Comparison of ENCODE assay signal across 8 cellular contexts in genomic region chr6:113969888-113970807, GRCh38. TPM values are rescaled to one million over a fixed set of nuclear protein-coding genes. Genes with fewer than 3 reads are reported as not detected.
DNase-seq lines count a peak whose midpoint lies in the region; ATAC-seq and TF ChIP-seq lines count a peak whose summit lies in the region.

No MANE protein-coding gene starts in this region.

- peaks cover 55% of the 10 kb centered on the region for H3K4me1 Mint-ChIP-seq in activated naive CD4-positive, alpha-beta T cell treated with anti-CD3 and anti-CD28 coated beads, Interleukin-2, amount 50 U/mL, for 24 hours

- H3K27ac ChIP-seq in SJCRH30 (peak overlapping the region; percentile 97), osteoblast (ENCODE audit: low read depth, low read length) (peak overlapping the region; percentile 93), tibial artery (peak overlapping the region; percentile 90 to 96)

- H2AFZ ChIP-seq in osteoblast (ENCODE audit: low read length) = peak overlapping the region; percentile 100

- peak overlapping the region; percentile 98 for H3K4me3 Mint-ChIP-seq in activated naive CD4-positive, alpha-beta T cell treated with anti-CD3 and anti-CD28 coated beads, Interleukin-2, amount 50 U/mL, for 24 hours

- H3K79me2 ChIP-seq in osteoblast (ENCODE audit: insufficient read depth, low read length) = peaks cover 62% of the 10 kb centered on the region

- H3K36me3 Mint-ChIP-seq in activated naive CD4-positive, alpha-beta T cell treated with anti-CD3 and anti-CD28 coated beads, Interleukin-2, amount 50 U/mL, for 24 hours = no peaks in the 10 kb centered on the region

- no peaks in the 10 kb centered on the region for H3K9me3 Mint-ChIP-seq in activated naive CD4-positive, alpha-beta T cell treated with anti-CD3 and anti-CD28 coated beads, Interleukin-2, amount 50 U/mL, for 24 hours

- H3K9me3 ChIP-seq in SJCRH30 (replicated peaks) (no peaks in the 10 kb centered on the region), osteoblast (ENCODE audit: low read depth, low read length) (no peaks in the 10 kb centered on the region), tibial artery (no peaks in the 10 kb centered on the region)

- peak; percentile 52 for DNase-seq in COLO668 (lab: John Stamatoyannopoulos, UW; ENCODE audit: unreplicated experiment)
- DNase-seq in HK-2 (ENCODE audit: unreplicated experiment) = peak; percentile 53
- DNase-seq in SJCRH30 = peak; percentile 74
- DNase-seq in Right ventricle myocardium inferior (ENCODE audit: missing footprints) = peak; percentile 80
- peak; percentile 81 for DNase-seq in osteoblast (ENCODE audit: insufficient read length, low spot score, missing footprints)
- DNase-seq in tibial artery = peak; percentile 43 to 77

- peak; percentile 8 for ATAC-seq in GM19468 (IDR thresholded peaks at IDR 0.05; ENCODE audit: extremely low read depth, unreplicated experiment)
- ATAC-seq in Right ventricle myocardium inferior = peak; percentile 47

- H4K20me1 ChIP-seq in osteoblast (ENCODE audit: insufficient read depth, low read length) = peaks cover 46% of the 10 kb centered on the region

- no peak for TF ChIP-seq CTCF in osteoblast (IDR thresholded peaks at IDR 0.05; ENCODE audit: extremely low read depth, low read depth, low read length)
- TF ChIP-seq CTCF in tibial artery (IDR thresholded peaks at IDR 0.05) = no peak

- intact Hi-C loops in Right ventricle myocardium inferior (cut with DNase I) (no loop called here), tibial artery (cut with DNase I; ENCODE audit: low total_unique reads) (no loop called here)

- H3K27ac Mint-ChIP-seq in activated naive CD4-positive, alpha-beta T cell treated with anti-CD3 and anti-CD28 coated beads, Interleukin-2, amount 50 U/mL, for 24 hours = peak overlapping the region; percentile 96

- H3K27me3 Mint-ChIP-seq in activated naive CD4-positive, alpha-beta T cell treated with anti-CD3 and anti-CD28 coated beads, Interleukin-2, amount 50 U/mL, for 24 hours = no peaks in the 10 kb centered on the region

- peak overlapping the region; percentile 87 for H3K4me2 ChIP-seq in osteoblast (ENCODE audit: insufficient read depth, low read length)

- H3K27me3 ChIP-seq in SJCRH30 (no peaks in the 10 kb centered on the region), osteoblast (ENCODE audit: insufficient read depth, low read length) (no peaks in the 10 kb centered on the region), tibial artery (no peaks in the 10 kb centered on the region)

- H3K36me3 ChIP-seq in SJCRH30 (peaks cover 7% of the 10 kb centered on the region), osteoblast (ENCODE audit: insufficient read depth, low read length) (no peaks in the 10 kb centered on the region), tibial artery (no peaks in the 10 kb centered on the region)

- H3K4me1 ChIP-seq in SJCRH30 (peaks cover 4% of the 10 kb centered on the region; the same call in 1 of the 2 replicates), osteoblast (ENCODE audit: insufficient read depth, low read length) (peaks cover 23% of the 10 kb centered on the region), tibial artery (peaks cover 0 to 43% (median 24%) of the 10 kb centered on the region in 4 donors)

- H3K4me3 ChIP-seq in SJCRH30 = peak overlapping the region; percentile 98
- peak overlapping the region; percentile 89 for H3K4me3 ChIP-seq in osteoblast (ENCODE audit: insufficient read depth, low read length)
- H3K4me3 ChIP-seq in tibial artery = peak overlapping the region; percentile 85 to 99

RNA-seq across cellular contexts. Expression of gene HDAC2, which starts 0.8 kb away (rescaled TPM):
- total RNA-seq in SJCRH30 (2014; rRNA removed; shearing (Covaris generic)) = 331 and 358 TPM in 2 replicates
- total RNA-seq in Right ventricle myocardium inferior (41.3 TPM), osteoblast (57.2 TPM in 2 replicates)

Comparison
In these comparisons a context has a peak if more than half of its experiments do, and no peak if none do; other contexts are left out.
1. Peak in every context shown above with its lines: DNase-seq, ATAC-seq, H3K4me3 ChIP-seq and H3K27ac ChIP-seq.